In the genomic region with DNA sequence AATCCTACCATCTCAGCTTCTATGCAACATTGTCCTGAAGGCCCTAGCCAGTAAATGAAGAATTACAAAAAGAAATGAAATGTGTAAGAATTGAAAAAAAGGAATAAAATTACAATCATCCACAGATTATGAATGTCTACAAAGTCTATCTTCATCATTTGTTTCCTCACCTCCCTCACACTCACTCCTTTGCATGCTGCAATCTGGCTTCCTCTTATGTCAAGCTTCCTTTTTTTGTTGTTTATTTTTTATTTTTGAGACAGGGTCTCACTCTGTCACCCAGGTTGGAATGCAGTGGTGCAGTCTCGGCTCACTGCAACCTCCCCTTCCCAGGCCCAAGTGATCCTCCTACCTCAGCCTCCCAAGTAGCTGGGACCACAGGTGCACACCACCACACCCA, we compare ENCODE assay signal across 22 cellular contexts.
"Had no signal": no experiment of that assay in that cellular context is flagged by ENCODE, and none has a peak within 500 bp of the region (broad histone marks: within the 10 kb centered on the region; RNA-seq: fewer than 3 reads in every experiment).

No MANE protein-coding gene starts in this region.

- H3K4me1 ChIP-seq: prostate gland had no signal

- H3K9me3 ChIP-seq: pancreas, prostate gland, suprapubic skin, tibial nerve had no signal

- H3K4me3 ChIP-seq: pancreas, prostate gland, suprapubic skin, tibial nerve had no signal

- DNase-seq: activated CD4-positive, alpha-beta T cell treated with anti-CD3 and anti-CD28 coated beads for 4 hours; activated CD4-positive, alpha-beta T cell treated with anti-CD3 and anti-CD28 coated beads, Interleukin-2, amount 50 U/mL, for 48 hours; activated CD8-positive, alpha-beta memory T cell treated with anti-CD3 and anti-CD28 coated beads for 24 hours; activated effector memory CD4-positive, alpha-beta T cell treated with Interleukin-2 at 50 U/mL for 16 hours; activated naive CD4-positive, alpha-beta T cell treated with Interleukin-2 at 50 U/mL for 16 hours; anterior cingulate cortex; dermis blood vessel endothelial cell; effector memory CD4-positive, alpha-beta T cell; hippocampal formation; left cardiac atrium; mammary epithelial cell; naive B cell; nephron progenitor cell; pancreas; retina; stimulated activated CD4-positive, alpha-beta T cell treated with anti-CD3 and anti-CD28 coated beads, Interleukin-15, amount 100 ng/mL, for 24 hours; stimulated activated CD4-positive, alpha-beta T cell treated with anti-CD3 and anti-CD28 coated beads, Interleukin-2, amount 100 ng/mL, for 24 hours; stimulated activated naive CD4-positive, alpha-beta T cell had no signal

- H3K27ac ChIP-seq: pancreas, prostate gland, suprapubic skin, tibial nerve, VCaP had no signal

- H3K36me3 ChIP-seq: pancreas, prostate gland, suprapubic skin, tibial nerve had no signal

- H3K27me3 ChIP-seq: pancreas, suprapubic skin, tibial nerve had no signal
